Comparison of ENCODE assay signal across 19 cellular contexts in the genomic region with DNA sequence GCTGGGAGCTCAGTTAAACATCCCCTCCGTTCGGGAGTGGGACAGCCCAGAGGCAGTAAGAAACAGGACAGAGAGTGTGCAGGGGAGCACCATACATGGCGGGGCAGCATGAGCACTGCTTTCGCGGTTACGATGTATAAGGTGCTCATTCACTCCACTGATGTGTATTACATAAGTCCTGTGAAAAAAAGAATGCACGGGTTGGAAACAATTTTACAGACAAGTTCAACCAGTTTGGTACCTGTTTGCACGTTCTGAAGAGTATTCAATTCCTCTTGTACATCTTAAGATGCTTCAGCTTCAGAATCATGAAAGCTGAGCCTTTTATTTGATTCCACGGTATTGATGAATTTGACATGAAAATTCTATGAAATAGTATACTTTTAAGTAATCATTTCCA.
"Had no signal": no experiment of that assay in that cellular context is flagged by ENCODE, and none has a peak within 500 bp of the region (broad histone marks: within the 10 kb centered on the region; RNA-seq: fewer than 3 reads in every experiment).

No MANE protein-coding gene starts in this region.

- DNase-seq: effector CD8-positive, alpha-beta T cell; endodermal cell; foreskin keratinocyte; heart left ventricle; kidney; natural killer cell; occipital lobe; ovary; psoas muscle; right cardiac atrium; sigmoid colon; stimulated activated CD4-positive, alpha-beta T cell treated with anti-CD3 and anti-CD28 coated beads, Interleukin-2, amount 100 ng/mL, for 24 hours; stimulated activated CD4-positive, alpha-beta T cell treated with anti-CD3 and anti-CD28 coated beads, Interleukin-4, amount 100 ng/mL, for 24 hours; stimulated activated naive CD4-positive, alpha-beta T cell treated with Interleukin-2 at 50 U/mL for 16 hours; stomach; thyroid gland had no signal

- ATAC-seq: foreskin keratinocyte; gastroesophageal sphincter; heart left ventricle; left lobe of liver; natural killer cell; psoas muscle; right cardiac atrium; stimulated activated effector memory CD8-positive, alpha-beta T cell treated with anti-CD3 and anti-CD28 coated beads, Interleukin-12 subunit alpha, Interleukin-12 subunit beta, amount 100 ng/mL, for 72 hours had no signal
